ENCODE assay signal across 13 cellular contexts in genomic region chr4:113540859-113541258, GRCh38.
A peak's percentile ranks its signal among the peaks of the same experiment; 100 is the strongest.
DNase-seq lines count a peak whose midpoint lies in the region; ATAC-seq and TF ChIP-seq lines count a peak whose summit lies in the region.
"Had no signal": no experiment of that assay in that cellular context is flagged by ENCODE, and none has a peak within 500 bp of the region (broad histone marks: within the 10 kb centered on the region; RNA-seq: fewer than 3 reads in every experiment).

No MANE protein-coding gene starts in this region.

- ATAC-seq in HG02610 (IDR thresholded peaks at IDR 0.05; ENCODE audit: unreplicated experiment), result peak; percentile 38
- peak in 3 of 4 donors; percentile 67 to 78 (median 75) for ATAC-seq in psoas muscle
- no peak for ATAC-seq in effector memory CD8-positive, alpha-beta T cell (replicated peaks)

- no peaks in the 10 kb centered on the region for H3K27me3 ChIP-seq in psoas muscle (ENCODE audit: insufficient read depth in 3 of 3, low read length in 2 of 3)
- H3K27me3 ChIP-seq: neural progenitor cell had no signal

- DNase-seq in AG10803 (ENCODE audit: low read depth) (peak; percentile 28), astrocyte of the spinal cord (ENCODE audit: low read depth, low spot score) (peak; percentile 42), psoas muscle (no peak), GM10248 (ENCODE audit: extremely low spot score) (no peak), NCI-H2081 (lab: John Stamatoyannopoulos, UW) (no peak), COLO829 (ENCODE audit: low spot score) (no peak)
- DNase-seq in effector memory CD8-positive, alpha-beta T cell, result no peak
- DNase-seq: C1 segment of cervical spinal cord; central memory CD4-positive, alpha-beta T cell; NCI-H1417 treated with DMSO at 0.1 percent for 48 hours; WERI-Rb-1 had no signal

- peaks cover 50% of the 10 kb centered on the region for H3K4me1 ChIP-seq in psoas muscle
- H3K4me1 ChIP-seq: neural progenitor cell had no signal

- 67 to 74% (median 68%) methylated on average over 1 of the region's 1 CpG for WGBS in psoas muscle, 3 donors

- H3K27ac Mint-ChIP-seq in effector memory CD8-positive, alpha-beta T cell, result no peak overlapping the region
- H3K27ac Mint-ChIP-seq: neural progenitor cell had no signal

- H3K4me1 Mint-ChIP-seq in effector memory CD8-positive, alpha-beta T cell (ENCODE audit: low read depth in 2 of 2), result peaks cover 3% of the 10 kb centered on the region in 2 donors
- H3K4me1 Mint-ChIP-seq: neural progenitor cell had no signal

- peaks cover 0 to 9% of the 10 kb centered on the region in 2 donors for H3K36me3 ChIP-seq in psoas muscle (ENCODE audit: insufficient read depth in 1 of 2, low read depth in 1 of 2)
- H3K36me3 ChIP-seq: neural progenitor cell, WERI-Rb-1 had no signal

- H3K9me3 ChIP-seq in psoas muscle, result no peaks in the 10 kb centered on the region

- no peaks in the 10 kb centered on the region for H3K9me3 Mint-ChIP-seq in effector memory CD8-positive, alpha-beta T cell
- H3K9me3 Mint-ChIP-seq: neural progenitor cell had no signal

- H3K4me3 Mint-ChIP-seq in effector memory CD8-positive, alpha-beta T cell, result no peak overlapping the region
- H3K4me3 Mint-ChIP-seq: neural progenitor cell had no signal

- in situ Hi-C loops in astrocyte of the spinal cord (cut with HindIII; ENCODE audit: low sequenced_read_pairs), result no loop called here

- CTCF ChIA-PET in GM10248 (lab: Yijun Ruan, JAX), result interaction anchor here (1.3 to 2.3 kb wide), 6 partner anchors 9 to 21 kb away, joined by 3 to 9 read pairs (median 4); no protein-coding TSS in a partner anchor

- no peak for TF ChIP-seq CTCF in AG10803 (conservative IDR thresholded peaks at IDR 0.05; ENCODE audit: low read length)
- no peak for TF ChIP-seq CTCF in astrocyte of the spinal cord (IDR thresholded peaks at IDR 0.05; ENCODE audit: low read depth, low read length)
- TF ChIP-seq CTCF in psoas muscle (IDR thresholded peaks at IDR 0.05), result no peak
- TF ChIP-seq CTCF in GM10248 (IDR thresholded peaks at IDR 0.05; ENCODE audit: control extremely low read depth, extremely low read depth, low read depth, missing control alignments), result no peak

- H3K36me3 Mint-ChIP-seq in effector memory CD8-positive, alpha-beta T cell (ENCODE audit: insufficient read depth), result no peaks in the 10 kb centered on the region

- POLR2A ChIA-PET in GM10248 (lab: Yijun Ruan, JAX), result no interaction called here

- intact Hi-C loops in psoas muscle (cut with DNase I), result loop anchor here in 1 of 2 donors (10.0 kb wide), 1 partner anchor 364 kb away; no protein-coding TSS in a partner anchor

- H3K27ac ChIP-seq in psoas muscle, result peak overlapping the region; percentile 37
- H3K27ac ChIP-seq: neural progenitor cell, WERI-Rb-1 had no signal

- no peaks in the 10 kb centered on the region for H3K27me3 Mint-ChIP-seq in effector memory CD8-positive, alpha-beta T cell

- H3K4me3 ChIP-seq in AG10803 (ENCODE audit: low read length) (no peak overlapping the region), astrocyte of the spinal cord (ENCODE audit: low read depth, low read length) (no peak overlapping the region), psoas muscle (no peak overlapping the region)
- H3K4me3 ChIP-seq: neural progenitor cell had no signal

Comparison
In these comparisons a context has a peak if more than half of its experiments do, and no peak if none do; other contexts are left out.
1. DNase-seq: peak in AG10803 (single experiment) and astrocyte of the spinal cord (single experiment); none in psoas muscle (0 of 2), GM10248 (single experiment), NCI-H2081 (0 of 2), effector memory CD8-positive, alpha-beta T cell (0 of 3) and COLO829 (single experiment).